8 cellular contexts compared by ENCODE assay signal in the genomic region with DNA sequence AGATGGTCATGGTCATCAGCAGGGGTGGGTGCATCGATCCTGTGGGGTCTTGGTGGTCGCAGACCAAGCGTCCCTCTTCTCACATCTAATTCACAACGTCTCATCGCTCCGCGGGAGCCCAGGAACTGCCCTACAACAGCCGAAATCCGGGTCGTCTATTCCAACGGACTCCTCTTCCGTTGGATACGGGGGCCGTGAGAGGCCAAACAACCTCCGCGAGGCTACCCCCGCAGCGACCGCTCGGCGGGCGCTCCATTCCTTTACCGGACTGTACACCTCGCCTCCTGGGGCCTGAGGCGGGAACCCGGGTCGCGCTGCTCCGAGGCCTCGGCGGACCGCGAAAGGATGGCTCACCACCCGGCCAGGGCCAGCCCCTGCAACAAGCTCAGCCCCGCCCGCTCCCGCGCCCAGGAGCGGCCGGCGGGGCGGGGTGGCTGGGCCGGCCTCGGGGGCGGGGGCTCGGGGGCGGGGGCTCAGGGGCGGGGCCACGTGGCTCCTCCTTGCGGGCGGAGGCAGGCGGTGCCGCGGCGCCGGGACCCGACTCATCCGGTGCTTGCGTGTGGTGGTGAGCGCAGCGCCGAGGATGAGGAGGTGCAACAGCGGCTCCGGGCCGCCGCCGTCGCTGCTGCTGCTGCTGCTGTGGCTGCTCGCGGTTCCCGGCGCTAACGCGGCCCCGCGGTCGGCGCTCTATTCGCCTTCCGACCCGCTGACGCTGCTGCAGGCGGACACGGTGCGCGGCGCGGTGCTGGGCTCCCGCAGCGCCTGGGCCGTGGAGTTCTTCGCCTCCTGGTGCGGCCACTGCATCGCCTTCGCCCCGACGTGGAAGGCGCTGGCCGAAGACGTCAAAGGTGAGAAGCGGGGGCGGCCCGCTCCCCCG. TPM values are rescaled to one million over a fixed set of nuclear protein-coding genes. Genes with fewer than 3 reads are reported as not detected.
A peak's percentile ranks its signal among the peaks of the same experiment; 100 is the strongest.
DNase-seq lines count a peak whose midpoint lies in the region; ATAC-seq and TF ChIP-seq lines count a peak whose summit lies in the region.

A gene with protein sequence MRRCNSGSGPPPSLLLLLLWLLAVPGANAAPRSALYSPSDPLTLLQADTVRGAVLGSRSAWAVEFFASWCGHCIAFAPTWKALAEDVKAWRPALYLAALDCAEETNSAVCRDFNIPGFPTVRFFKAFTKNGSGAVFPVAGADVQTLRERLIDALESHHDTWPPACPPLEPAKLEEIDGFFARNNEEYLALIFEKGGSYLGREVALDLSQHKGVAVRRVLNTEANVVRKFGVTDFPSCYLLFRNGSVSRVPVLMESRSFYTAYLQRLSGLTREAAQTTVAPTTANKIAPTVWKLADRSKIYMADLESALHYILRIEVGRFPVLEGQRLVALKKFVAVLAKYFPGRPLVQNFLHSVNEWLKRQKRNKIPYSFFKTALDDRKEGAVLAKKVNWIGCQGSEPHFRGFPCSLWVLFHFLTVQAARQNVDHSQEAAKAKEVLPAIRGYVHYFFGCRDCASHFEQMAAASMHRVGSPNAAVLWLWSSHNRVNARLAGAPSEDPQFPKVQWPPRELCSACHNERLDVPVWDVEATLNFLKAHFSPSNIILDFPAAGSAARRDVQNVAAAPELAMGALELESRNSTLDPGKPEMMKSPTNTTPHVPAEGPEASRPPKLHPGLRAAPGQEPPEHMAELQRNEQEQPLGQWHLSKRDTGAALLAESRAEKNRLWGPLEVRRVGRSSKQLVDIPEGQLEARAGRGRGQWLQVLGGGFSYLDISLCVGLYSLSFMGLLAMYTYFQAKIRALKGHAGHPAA (plus strand): TSS at position 545 of the 877 bp plus-strand sequence. CDS start 39 bp downstream, at position 584.

- ATAC-seq in activated naive CD4-positive, alpha-beta T cell treated with anti-CD3 and anti-CD28 coated beads, Interleukin-2, amount 50 U/mL, for 72 hours: peak; percentile 94 to 95

- no peaks in the 10 kb centered on the region for H3K9me3 ChIP-seq in osteoblast (ENCODE audit: low read depth, low read length)
- no peaks in the 10 kb centered on the region for H3K9me3 ChIP-seq in testis

- peak within 1 kb of the TSS; percentile 75 for H2AFZ ChIP-seq in osteoblast (ENCODE audit: low read length)

- H3K36me3 ChIP-seq in osteoblast (ENCODE audit: insufficient read depth, low read length) (no peaks in the 10 kb centered on the region), testis (ENCODE audit: low read depth, missing control alignments) (no peaks in the 10 kb centered on the region)

- H3K27ac ChIP-seq in osteoblast (ENCODE audit: low read depth, low read length) (peak within 1 kb of the TSS; percentile 77), testis (peak within 1 kb of the TSS; percentile 91 to 97)

- intact Hi-C loops in testis (cut with DNase I; ENCODE audit: low total_unique reads): no loop called here

- peak within 1 kb of the TSS; percentile 88 for H3K4me2 ChIP-seq in osteoblast (ENCODE audit: insufficient read depth, low read length)

- H3K9me3 Mint-ChIP-seq in activated naive CD4-positive, alpha-beta T cell treated with anti-CD3 and anti-CD28 coated beads, Interleukin-2, amount 50 U/mL, for 72 hours: no peaks in the 10 kb centered on the region

- TF ChIP-seq CTCF in HFF-Myc (IDR thresholded peaks at IDR 0.05; ENCODE audit: low read depth, low read length, missing control alignments): no peak
- no peak for TF ChIP-seq CTCF in osteoblast (IDR thresholded peaks at IDR 0.05; ENCODE audit: extremely low read depth, low read depth, low read length)
- TF ChIP-seq CTCF in testis (IDR thresholded peaks at IDR 0.05): peak in 1 of 3 experiments; percentile 29

- TF ChIP-seq POLR2A in testis (IDR thresholded peaks at IDR 0.05): peak; percentile 30

- DNase-seq in HFF-Myc (ENCODE audit: extremely low read depth, low read depth) (no peak), NAMALWA (ENCODE audit: low spot score) (peak; percentile 93), SKM-1 (lab: John Stamatoyannopoulos, UW; ENCODE audit: unreplicated experiment) (peak; percentile 91), glomerular endothelial cell (ENCODE audit: extremely low read depth, low read depth, low spot score) (no peak), osteoblast (ENCODE audit: insufficient read length, low spot score, missing footprints) (peak; percentile 99), testis (peak; percentile 93)
- peak; percentile 82 to 90 for DNase-seq in activated naive CD4-positive, alpha-beta T cell treated with anti-CD3 and anti-CD28 coated beads, Interleukin-2, amount 50 U/mL, for 72 hours (ENCODE audit: low spot score in 2 of 2)

- no peaks in the 10 kb centered on the region for H3K27me3 ChIP-seq in osteoblast (ENCODE audit: insufficient read depth, low read length)
- H3K27me3 ChIP-seq in testis: no peaks in the 10 kb centered on the region

- WGBS in testis, 2 donors: 1% methylated on average over 15 to 93 of the region's 104 CpGs

- H4K20me1 ChIP-seq in osteoblast (ENCODE audit: insufficient read depth, low read length): peaks cover 42% of the 10 kb centered on the region

- H3K4me3 ChIP-seq in GM08714 (ENCODE audit: low read length): peak within 1 kb of the TSS; percentile 72
- H3K4me3 ChIP-seq in HFF-Myc (replicated peaks; ENCODE audit: low read depth, low read length): peak within 1 kb of the TSS; percentile 84
- peak within 1 kb of the TSS; percentile 85 for H3K4me3 ChIP-seq in osteoblast (ENCODE audit: insufficient read depth, low read length)
- peak within 1 kb of the TSS; percentile 96 to 99 for H3K4me3 ChIP-seq in testis

- peaks cover 45% of the 10 kb centered on the region for H3K79me2 ChIP-seq in osteoblast (ENCODE audit: insufficient read depth, low read length)

- H3K36me3 Mint-ChIP-seq in activated naive CD4-positive, alpha-beta T cell treated with anti-CD3 and anti-CD28 coated beads, Interleukin-2, amount 50 U/mL, for 72 hours: peaks cover 8 to 16% of the 10 kb centered on the region in 2 donors

- peak within 1 kb of the TSS; percentile 93 to 94 for H3K27ac Mint-ChIP-seq in activated naive CD4-positive, alpha-beta T cell treated with anti-CD3 and anti-CD28 coated beads, Interleukin-2, amount 50 U/mL, for 72 hours

- H3K4me1 ChIP-seq in osteoblast (ENCODE audit: insufficient read depth, low read length) (peaks cover 53% of the 10 kb centered on the region), testis (peaks cover 34% of the 10 kb centered on the region)

RNA-seq across cellular contexts. Expression of the gene that starts here (rescaled TPM):
- total RNA-seq in activated naive CD4-positive, alpha-beta T cell treated with anti-CD3 and anti-CD28 coated beads, Interleukin-2, amount 50 U/mL, for 72 hours: 10 to 100 TPM; 42.1 to 42.3 TPM
- total RNA-seq in glomerular endothelial cell (223 and 321 TPM in 2 replicates), osteoblast (270 and 373 TPM in 2 replicates), testis (100 to 1,000 TPM; 566 to 691 TPM)
- polyA plus RNA-seq in testis (ENCODE audit: insufficient read depth, low read depth, low replicate concordance): 285 TPM

Comparison
In these comparisons a context has a peak if more than half of its experiments do, and no peak if none do; other contexts are left out.
1. DNase-seq: peak in NAMALWA (single experiment), SKM-1 (single experiment), activated naive CD4-positive, alpha-beta T cell treated with anti-CD3 and anti-CD28 coated beads, Interleukin-2, amount 50 U/mL, for 72 hours (2 of 2), osteoblast (single experiment) and testis (single experiment); none in HFF-Myc (single experiment) and glomerular endothelial cell (single experiment).
2. Peak in every context shown above with its lines, with median percentiles within 50 percentile points of each other: H3K4me3 ChIP-seq.